13 cellular contexts compared by ENCODE assay signal in the genomic region with DNA sequence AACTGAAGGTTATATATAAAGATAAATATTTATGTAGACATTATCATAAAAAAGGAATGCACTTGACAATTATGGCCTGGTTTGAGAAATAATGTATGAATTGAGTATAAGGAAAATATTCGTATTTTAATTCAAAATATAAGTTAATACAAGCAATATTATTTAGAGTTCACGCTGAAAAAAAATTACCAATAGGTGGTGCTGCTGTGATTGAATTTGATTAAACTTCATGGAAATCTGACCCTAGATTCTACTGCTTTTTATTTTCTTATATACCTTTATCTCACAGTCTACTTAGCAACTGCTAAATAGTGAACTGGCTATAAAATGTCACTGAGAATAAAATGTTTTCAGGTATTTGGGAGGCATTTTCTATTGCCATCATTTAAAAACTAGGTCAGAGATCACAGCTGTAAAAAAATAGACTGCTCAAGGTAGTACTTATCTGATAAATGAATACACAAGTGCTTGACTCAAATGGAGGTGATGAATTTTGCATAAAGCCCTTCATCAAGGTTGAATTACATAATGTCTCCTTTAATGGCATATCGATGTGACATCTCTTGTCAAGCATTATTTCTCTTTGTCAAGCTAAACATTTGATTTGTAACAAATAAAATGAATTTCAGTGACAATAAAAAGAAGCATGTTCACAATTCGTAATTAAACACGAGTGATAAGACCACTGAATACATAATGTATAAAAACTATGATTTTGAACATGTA.
DNase-seq lines count a peak whose midpoint lies in the region; ATAC-seq and TF ChIP-seq lines count a peak whose summit lies in the region.
"Had no signal": no experiment of that assay in that cellular context is flagged by ENCODE, and none has a peak within 500 bp of the region (broad histone marks: within the 10 kb centered on the region; RNA-seq: fewer than 3 reads in every experiment).

No MANE protein-coding gene starts in this region.

- H3K4me3 ChIP-seq in right lobe of liver (no peak overlapping the region), osteoblast (ENCODE audit: insufficient read depth, low read length) (no peak overlapping the region)
- H3K4me3 ChIP-seq: gastroesophageal sphincter, GM23248, sigmoid colon had no signal

- H3K27me3 ChIP-seq in right lobe of liver (no peaks in the 10 kb centered on the region), osteoblast (ENCODE audit: insufficient read depth, low read length) (no peaks in the 10 kb centered on the region)
- H3K27me3 ChIP-seq: gastroesophageal sphincter, sigmoid colon had no signal

- no peaks in the 10 kb centered on the region for H3K36me3 ChIP-seq in right lobe of liver
- no peaks in the 10 kb centered on the region for H3K36me3 ChIP-seq in osteoblast (ENCODE audit: insufficient read depth, low read length)
- H3K36me3 ChIP-seq: gastroesophageal sphincter, sigmoid colon had no signal

- H3K27ac ChIP-seq in right lobe of liver (no peak overlapping the region), osteoblast (ENCODE audit: low read depth, low read length) (no peak overlapping the region)
- H3K27ac ChIP-seq: gastroesophageal sphincter, GM23248, sigmoid colon had no signal

- DNase-seq in GM03348 (ENCODE audit: low spot score) (peak; percentile 27), NCI-H1417 (lab: John Stamatoyannopoulos, UW) (peak in 2 of 3 experiments; percentile 3 to 77), astrocyte of the hippocampus (ENCODE audit: low read depth, low spot score) (peak; percentile 2), right lobe of liver (no peak), osteoblast (ENCODE audit: insufficient read length, low spot score, missing footprints) (no peak)
- DNase-seq in activated naive CD4-positive, alpha-beta T cell (lab: John Stamatoyannopoulos, UW) = no peak
- DNase-seq: activated CD4-positive, alpha-beta memory T cell treated with anti-CD3 and anti-CD28 coated beads for 36 hours; anterior cingulate cortex; GM23248; sigmoid colon had no signal

- ATAC-seq in right lobe of liver = no peak
- ATAC-seq in GM19452 (IDR thresholded peaks at IDR 0.05; ENCODE audit: unreplicated experiment) = no peak
- ATAC-seq in HG03457 (IDR thresholded peaks at IDR 0.05; ENCODE audit: unreplicated experiment) = no peak
- ATAC-seq: gastroesophageal sphincter had no signal

- no peaks in the 10 kb centered on the region for H3K79me2 ChIP-seq in osteoblast (ENCODE audit: insufficient read depth, low read length)

- intact Hi-C loops in right lobe of liver (cut with DNase I) = no loop called here

- TF ChIP-seq POLR2A in right lobe of liver (IDR thresholded peaks at IDR 0.05) = no peak

- WGBS in right lobe of liver (ENCODE audit: insufficient coverage, low coverage, low lambda C conversion rate, missing lambda C conversion rate) = 31% methylated on average over 5 of the region's 5 CpGs

- H3K9me3 ChIP-seq in right lobe of liver (no peaks in the 10 kb centered on the region), osteoblast (ENCODE audit: low read depth, low read length) (no peaks in the 10 kb centered on the region)
- H3K9me3 ChIP-seq: gastroesophageal sphincter, sigmoid colon had no signal

- H3K4me1 ChIP-seq in right lobe of liver = no peaks in the 10 kb centered on the region
- H3K4me1 ChIP-seq in osteoblast (ENCODE audit: insufficient read depth, low read length) = no peaks in the 10 kb centered on the region
- H3K4me1 ChIP-seq: gastroesophageal sphincter, sigmoid colon had no signal

- TF ChIP-seq CTCF in right lobe of liver (IDR thresholded peaks at IDR 0.05) (peak; percentile 27 to 54 (median 48)), osteoblast (IDR thresholded peaks at IDR 0.05; ENCODE audit: extremely low read depth, low read depth, low read length) (no peak)

- H3K4me2 ChIP-seq in osteoblast (ENCODE audit: insufficient read depth, low read length) = no peak overlapping the region

- no peak overlapping the region for H2AFZ ChIP-seq in osteoblast (ENCODE audit: low read length)
- H2AFZ ChIP-seq: GM23248 had no signal

- no peaks in the 10 kb centered on the region for H4K20me1 ChIP-seq in osteoblast (ENCODE audit: insufficient read depth, low read length)

Comparison
In these comparisons a context has a peak if more than half of its experiments do, and no peak if none do; other contexts are left out.
1. DNase-seq: peak in GM03348 (single experiment), NCI-H1417 (2 of 3) and astrocyte of the hippocampus (single experiment); none in right lobe of liver (0 of 3), activated naive CD4-positive, alpha-beta T cell (0 of 4) and osteoblast (single experiment).